ENCODE assay signal across 8 cellular contexts in genomic region chr19:24032651-24033050, GRCh38. TPM values are rescaled to one million over a fixed set of nuclear protein-coding genes. Genes with fewer than 3 reads are reported as not detected.
DNase-seq lines count a peak whose midpoint lies in the region; ATAC-seq and TF ChIP-seq lines count a peak whose summit lies in the region.

No MANE protein-coding gene starts in this region.

- H3K36me3 ChIP-seq in OCI-LY1 (ENCODE audit: insufficient read depth, low read length) (peaks cover 11% of the 10 kb centered on the region), duodenal mucosa (ENCODE audit: control insufficient read depth in 1 of 2, insufficient read depth in 2 of 2, low read length in 2 of 2) (peaks cover 7 to 9% of the 10 kb centered on the region in 2 donors), osteoblast (ENCODE audit: insufficient read depth, low read length) (peaks cover 10% of the 10 kb centered on the region)

- H3K9me3 Mint-ChIP-seq in CD4-positive, alpha-beta T cell = no peaks in the 10 kb centered on the region

- peaks cover 43% of the 10 kb centered on the region for H3K4me1 Mint-ChIP-seq in CD4-positive, alpha-beta T cell (ENCODE audit: low read depth)

- no peak overlapping the region for H3K27ac ChIP-seq in CD4-positive, alpha-beta T cell (ENCODE audit: low read depth, low read length)
- H3K27ac ChIP-seq in OCI-LY1 (ENCODE audit: low read depth, low read length, poor library complexity, severe bottlenecking) (peak overlapping the region; percentile 84), duodenal mucosa (ENCODE audit: low read depth, low read length) (no peak overlapping the region), osteoblast (ENCODE audit: low read depth, low read length) (no peak overlapping the region)

- H3K36me3 Mint-ChIP-seq in CD4-positive, alpha-beta T cell (ENCODE audit: low read depth) = peaks cover 32% of the 10 kb centered on the region

- H3K9me2 ChIP-seq in OCI-LY1 (ENCODE audit: low read depth, low read length) = no peaks in the 10 kb centered on the region

- H3K79me2 ChIP-seq in OCI-LY1 (ENCODE audit: insufficient read depth, low read length) = peaks cover 33% of the 10 kb centered on the region
- H3K79me2 ChIP-seq in osteoblast (ENCODE audit: insufficient read depth, low read length) = peaks cover 34% of the 10 kb centered on the region

- intact Hi-C loops in CD4-positive, alpha-beta T cell (cut with DNase I, micrococcal nuclease) = loop anchor here (1.0 to 10.0 kb wide), 8 partner anchors 52 to 758 kb away; partner anchors contain the start of genes ZNF675 (in 2 of the 2), ZNF254 (in 1 of the 2), ZNF681 (in 1 of the 2) and ZNF726 (in 1 of the 2)

- H3K4me1 ChIP-seq in OCI-LY1 (ENCODE audit: insufficient read depth, low read length, severe bottlenecking) (peaks cover 55% of the 10 kb centered on the region), duodenal mucosa (ENCODE audit: control insufficient read depth in 1 of 2, insufficient read depth in 2 of 2, low read length in 2 of 2) (peaks cover 11% of the 10 kb centered on the region in 2 donors), osteoblast (ENCODE audit: insufficient read depth, low read length) (peaks cover 10% of the 10 kb centered on the region)

- CTCF ChIA-PET in CD4-positive, alpha-beta T cell (lab: Charles Lee) = no interaction called here

- H3K4me3 Mint-ChIP-seq in CD4-positive, alpha-beta T cell = peak overlapping the region; percentile 100

- H3K9ac ChIP-seq in OCI-LY1 (ENCODE audit: low read length) = peak overlapping the region; percentile 41; the same call in 1 of the 2 replicates
- H3K9ac ChIP-seq in duodenal mucosa (ENCODE audit: low read depth in 1 of 2, low read length in 2 of 2) = no peak overlapping the region

- no peaks in the 10 kb centered on the region for H3K27me3 ChIP-seq in CD4-positive, alpha-beta T cell (ENCODE audit: control insufficient read depth, insufficient read depth, low read length)
- H3K27me3 ChIP-seq in OCI-LY1 (ENCODE audit: insufficient read depth, low read length) (no peaks in the 10 kb centered on the region), duodenal mucosa (ENCODE audit: control insufficient read depth in 1 of 2, insufficient read depth in 2 of 2, low read length in 2 of 2) (no peaks in the 10 kb centered on the region), osteoblast (ENCODE audit: insufficient read depth, low read length) (no peaks in the 10 kb centered on the region)

- H3K4me3 ChIP-seq in OCI-LY1 (ENCODE audit: low read depth, low read length, poor library complexity, severe bottlenecking) (peak overlapping the region; percentile 98), duodenal mucosa (ENCODE audit: low read depth in 1 of 2, low read length in 2 of 2) (peak overlapping the region; percentile 92 to 93), osteoblast (ENCODE audit: insufficient read depth, low read length) (peak overlapping the region; percentile 88)

- no peak overlapping the region for H2AFZ ChIP-seq in OCI-LY1 (ENCODE audit: low read length)
- H2AFZ ChIP-seq in osteoblast (ENCODE audit: low read length) = peak overlapping the region; percentile 83

- POLR2A ChIA-PET in CD4-positive, alpha-beta T cell (lab: Charles Lee) = interaction anchor here (1.8 to 4.3 kb wide), 11 partner anchors 11 to 1399 kb away, joined by 6 to 55 read pairs (median 21); partner anchors contain the start of genes ZNF254, ZNF492, ZNF675 and ZNF681

- peak overlapping the region; percentile 95 for H3K4me2 ChIP-seq in OCI-LY1 (ENCODE audit: low read length)
- peak overlapping the region; percentile 83 for H3K4me2 ChIP-seq in osteoblast (ENCODE audit: insufficient read depth, low read length)

- H4K20me1 ChIP-seq in OCI-LY1 (ENCODE audit: insufficient read depth, low read length) (no peaks in the 10 kb centered on the region), osteoblast (ENCODE audit: insufficient read depth, low read length) (peaks cover 4% of the 10 kb centered on the region)

- ATAC-seq in CD4-positive, alpha-beta T cell (ENCODE audit: poor library complexity) = no peak

- TF ChIP-seq CTCF in CD4-positive, alpha-beta T cell (IDR thresholded peaks at IDR 0.05) = no peak
- TF ChIP-seq CTCF in OCI-LY1 (IDR thresholded peaks at IDR 0.05; ENCODE audit: low read length) = no peak
- TF ChIP-seq CTCF in osteoblast (IDR thresholded peaks at IDR 0.05; ENCODE audit: extremely low read depth, low read depth, low read length) = no peak

- H3K9me3 ChIP-seq in CD4-positive, alpha-beta T cell (ENCODE audit: control insufficient read depth, low read length) = no peaks in the 10 kb centered on the region
- no peaks in the 10 kb centered on the region for H3K9me3 ChIP-seq in OCI-LY1 (ENCODE audit: low read length)
- H3K9me3 ChIP-seq in duodenal mucosa (ENCODE audit: control insufficient read depth in 1 of 2, low read length in 2 of 2) = peaks cover 0 to 2% of the 10 kb centered on the region in 2 donors
- no peaks in the 10 kb centered on the region for H3K9me3 ChIP-seq in osteoblast (ENCODE audit: low read depth, low read length)

- peak in 1 of 10 experiments; percentile 3 for DNase-seq in CD4-positive, alpha-beta T cell
- DNase-seq in osteoblast (ENCODE audit: insufficient read length, low spot score, missing footprints) (no peak), retina (no peak), COLO668 (lab: John Stamatoyannopoulos, UW; ENCODE audit: unreplicated experiment) (no peak), COR-L47 (lab: John Stamatoyannopoulos, UW) (no peak), NK-92 (lab: John Stamatoyannopoulos, UW; ENCODE audit: unreplicated experiment) (no peak)

- no peaks in the 10 kb centered on the region for H3K27me3 Mint-ChIP-seq in CD4-positive, alpha-beta T cell

- peak overlapping the region; percentile 94 for H3K27ac Mint-ChIP-seq in CD4-positive, alpha-beta T cell

- peaks cover 7% of the 10 kb centered on the region; the same call in 1 of the 2 replicates for H3F3A ChIP-seq in OCI-LY1 (ENCODE audit: insufficient read depth, low read length)

RNA-seq across cellular contexts. Expression of gene ZNF254, which starts 54.3 kb away (rescaled TPM):
- 10 to 100 TPM; 13.4 to 14.0 TPM for total RNA-seq in CD4-positive, alpha-beta T cell
- 15.2 and 16.2 TPM in 2 replicates for total RNA-seq in osteoblast
